Comparison of ENCODE assay signal across 7 cellular contexts in the genomic region with DNA sequence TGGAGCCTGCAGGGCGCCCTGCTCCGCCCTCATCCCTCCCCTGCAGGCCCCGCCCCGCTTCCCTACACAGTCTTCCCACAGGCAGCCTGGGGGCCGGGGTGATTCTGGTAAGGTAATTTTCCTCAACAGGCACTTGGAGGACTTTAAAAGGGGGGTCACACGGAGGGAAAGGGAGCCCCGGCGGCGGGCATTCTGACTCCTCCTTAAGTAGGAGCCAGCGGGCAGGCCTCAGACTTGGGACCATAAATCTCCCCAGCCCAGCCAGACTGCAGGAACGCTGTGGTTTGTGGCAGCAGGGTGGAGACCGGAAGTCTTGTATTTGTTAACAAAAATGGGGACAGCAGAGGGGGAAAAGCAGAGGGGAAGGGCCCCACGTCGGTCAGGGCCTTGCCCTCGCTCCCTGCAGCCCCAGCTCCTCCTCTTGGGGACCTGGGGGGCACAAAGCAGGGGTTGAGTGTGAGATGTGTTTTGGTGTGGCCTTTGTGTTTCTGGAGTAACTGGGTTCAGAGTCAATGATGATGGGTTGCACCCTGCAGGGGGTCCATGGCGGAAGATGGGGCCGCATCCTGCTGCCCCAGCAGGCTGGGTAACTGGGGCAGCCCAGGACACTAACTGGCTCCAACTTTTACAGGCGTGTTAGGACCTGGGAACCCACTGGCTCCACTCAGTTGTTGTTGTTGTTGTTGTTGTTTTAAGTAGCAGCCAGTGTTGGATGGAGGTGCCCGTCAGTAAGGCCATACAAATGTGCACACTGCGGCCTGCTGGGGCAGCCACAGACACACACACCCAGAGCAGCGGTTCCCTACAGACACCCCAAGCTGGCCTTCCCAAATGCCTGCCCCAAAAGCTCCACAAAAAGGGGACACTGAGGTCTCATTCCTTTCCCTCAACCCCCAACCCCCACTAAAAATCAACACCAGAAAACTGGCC. TPM values are rescaled to one million over a fixed set of nuclear protein-coding genes. Genes with fewer than 3 reads are reported as not detected.
DNase-seq lines count a peak whose midpoint lies in the region; ATAC-seq and TF ChIP-seq lines count a peak whose summit lies in the region.

No MANE protein-coding gene starts in this region.

- ATAC-seq in mucosa of descending colon, result peak; percentile 66
- no peak for ATAC-seq in HG03175 (IDR thresholded peaks at IDR 0.05; ENCODE audit: unreplicated experiment)
- ATAC-seq in GM21786 (IDR thresholded peaks at IDR 0.05; ENCODE audit: unreplicated experiment), result no peak

- intact Hi-C loops in mucosa of descending colon (cut with DNase I, micrococcal nuclease), result loop anchor here in 1 of 2 donors (10.0 kb wide), 1 partner anchor 138 kb away; no protein-coding TSS in a partner anchor

- peaks cover 0 to 28% of the 10 kb centered on the region in 2 donors for H3K36me3 ChIP-seq in duodenal mucosa (ENCODE audit: control insufficient read depth in 1 of 2, insufficient read depth in 2 of 2, low read length in 2 of 2)
- no peaks in the 10 kb centered on the region for H3K36me3 ChIP-seq in mucosa of descending colon (ENCODE audit: low read depth)

- H3K9ac ChIP-seq in duodenal mucosa (ENCODE audit: low read depth in 1 of 2, low read length in 2 of 2), result peak overlapping the region; percentile 21 to 34

- H3K27ac ChIP-seq in RWPE1 (peak overlapping the region; percentile 88), duodenal mucosa (ENCODE audit: low read depth, low read length) (no peak overlapping the region)

- POLR2A ChIA-PET in RWPE1 (lab: Yijun Ruan, JAX; ENCODE audit: low non-redundant PET), result no interaction called here

- H3K4me1 ChIP-seq in duodenal mucosa (ENCODE audit: control insufficient read depth in 1 of 2, insufficient read depth in 2 of 2, low read length in 2 of 2) (peaks cover 57 to 72% of the 10 kb centered on the region in 2 donors), mucosa of descending colon (ENCODE audit: low read depth) (peaks cover 58% of the 10 kb centered on the region)

- H3K27me3 ChIP-seq in duodenal mucosa (ENCODE audit: control insufficient read depth in 1 of 2, insufficient read depth in 2 of 2, low read length in 2 of 2), result no peaks in the 10 kb centered on the region

- DNase-seq in H4 (ENCODE audit: low spot score), result peak; percentile 95
- peak; percentile 33 for DNase-seq in RWPE1 (ENCODE audit: low spot score)
- peak; percentile 76 to 85 (median 77) for DNase-seq in mucosa of descending colon
- no peak for DNase-seq in DMS53 (lab: John Stamatoyannopoulos, UW)

- TF ChIP-seq CTCF in RWPE1 (conservative IDR thresholded peaks at IDR 0.05; ENCODE audit: low read depth), result no peak
- no peak for TF ChIP-seq CTCF in mucosa of descending colon (IDR thresholded peaks at IDR 0.05)

- peak overlapping the region; percentile 44 to 52 for H3K4me3 ChIP-seq in duodenal mucosa (ENCODE audit: low read depth in 1 of 2, low read length in 2 of 2)
- no peak overlapping the region for H3K4me3 ChIP-seq in mucosa of descending colon

- H3K9me3 ChIP-seq in duodenal mucosa (ENCODE audit: control insufficient read depth in 1 of 2, low read length in 2 of 2) (no peaks in the 10 kb centered on the region), mucosa of descending colon (no peaks in the 10 kb centered on the region)

- CTCF ChIA-PET in RWPE1 (lab: Yijun Ruan, JAX), result interaction anchor here (0.6 kb wide), 1 partner anchor 29 kb away, joined by 3 read pairs; no protein-coding TSS in a partner anchor

RNA-seq across cellular contexts. Expression of gene SMAD7, which starts 27.7 kb away (rescaled TPM):
- total RNA-seq in H4 (2014; rRNA removed; shearing (Covaris generic)), result 6.9 and 10.1 TPM in 2 replicates
- total RNA-seq in mucosa of descending colon, result 10 to 100 TPM; 22.3 to 67.4 (median 33.1) TPM
